Comparison of ENCODE assay signal across 8 cellular contexts in the genomic region with DNA sequence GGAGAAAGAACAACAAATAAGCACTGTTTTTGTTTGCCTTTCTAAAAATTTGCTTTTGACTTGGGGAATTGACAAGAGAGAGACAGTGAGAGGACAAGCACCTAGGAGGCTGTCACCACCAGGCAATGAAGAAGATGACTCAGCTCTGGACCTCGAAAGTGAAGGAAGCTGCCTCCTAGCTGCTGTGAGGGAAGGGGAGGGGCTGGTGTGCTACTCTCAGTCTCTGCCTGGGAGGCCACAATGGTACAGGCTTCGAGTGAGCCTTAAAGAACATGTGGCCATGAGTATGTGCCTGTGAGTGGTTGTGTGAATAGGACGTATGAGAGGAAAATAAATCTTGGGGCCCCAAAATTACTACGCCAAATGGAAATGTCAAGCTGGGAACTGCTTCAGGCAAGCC. TPM values are rescaled to one million over a fixed set of nuclear protein-coding genes. Genes with fewer than 3 reads are reported as not detected.
DNase-seq lines count a peak whose midpoint lies in the region; ATAC-seq, FAIRE-seq and TF ChIP-seq lines count a peak whose summit lies in the region.

No MANE protein-coding gene starts in this region.

- TF ChIP-seq POLR2A in NB4 (IDR thresholded peaks at IDR 0.05; ENCODE audit: extremely low read depth, insufficient read length): no peak

- H3K4me3 Mint-ChIP-seq in stimulated activated naive CD8-positive, alpha-beta T cell treated with anti-CD3 and anti-CD28 coated beads, Interleukin-15, amount 100 ng/mL, for 72 hours: no peak overlapping the region

- peak; percentile 85 for FAIRE-seq in bronchial epithelial cell (lab: Jason Lieb, UNC)

- no peak for TF ChIP-seq CTCF in NB4 (IDR thresholded peaks at IDR 0.05; ENCODE audit: low read depth, low read length)
- TF ChIP-seq CTCF in bronchial epithelial cell (IDR thresholded peaks at IDR 0.05; ENCODE audit: insufficient read depth, low read length, severe bottlenecking): peak; percentile 23

- intact Hi-C loops in posterior cingulate gyrus (cut with DNase I): no loop called here

- DNase-seq in stimulated activated CD4-positive, alpha-beta T cell treated with anti-CD3 and anti-CD28 coated beads, Interleukin-15, amount 100 ng/mL, for 24 hours: peak; percentile 30
- no peak for DNase-seq in stimulated activated CD4-positive, alpha-beta T cell treated with anti-CD3 and anti-CD28 coated beads, Interleukin-12 subunit alpha, Interleukin-12 subunit beta, amount 100 ng/mL, for 4 hours
- DNase-seq in NB4 (ENCODE audit: low read depth) (peak; percentile 70), bronchial epithelial cell (ENCODE audit: low read depth) (peak; percentile 61), posterior cingulate gyrus (no peak), amniotic stem cell (lab: John Stamatoyannopoulos, UW) (no peak)
- DNase-seq in stimulated activated naive CD8-positive, alpha-beta T cell treated with anti-CD3 and anti-CD28 coated beads, Interleukin-15, amount 100 ng/mL, for 72 hours: peak; percentile 7 to 28

- H3K36me3 ChIP-seq in bronchial epithelial cell (ENCODE audit: control insufficient read depth, insufficient read depth, low read length): no peaks in the 10 kb centered on the region

- ATAC-seq in HG02642 (IDR thresholded peaks at IDR 0.05; ENCODE audit: poor library complexity, unreplicated experiment): peak; percentile 100
- ATAC-seq in stimulated activated naive CD8-positive, alpha-beta T cell treated with anti-CD3 and anti-CD28 coated beads, Interleukin-15, amount 100 ng/mL, for 72 hours: peak; percentile 93

- no peaks in the 10 kb centered on the region for H3K27me3 ChIP-seq in bronchial epithelial cell (ENCODE audit: control insufficient read depth, insufficient read depth, low read length)

- no peaks in the 10 kb centered on the region for H3K27me3 Mint-ChIP-seq in stimulated activated naive CD8-positive, alpha-beta T cell treated with anti-CD3 and anti-CD28 coated beads, Interleukin-15, amount 100 ng/mL, for 72 hours

- H3K4me1 Mint-ChIP-seq in stimulated activated naive CD8-positive, alpha-beta T cell treated with anti-CD3 and anti-CD28 coated beads, Interleukin-15, amount 100 ng/mL, for 72 hours: peaks cover 11% of the 10 kb centered on the region

- H3K4me3 ChIP-seq in NB4 (ENCODE audit: low read depth, low read length) (no peak overlapping the region), bronchial epithelial cell (ENCODE audit: low read depth, low read length) (no peak overlapping the region)

- H3K27ac Mint-ChIP-seq in stimulated activated naive CD8-positive, alpha-beta T cell treated with anti-CD3 and anti-CD28 coated beads, Interleukin-15, amount 100 ng/mL, for 72 hours: peak overlapping the region; percentile 10 to 48

- H3K9me3 Mint-ChIP-seq in stimulated activated naive CD8-positive, alpha-beta T cell treated with anti-CD3 and anti-CD28 coated beads, Interleukin-15, amount 100 ng/mL, for 72 hours: no peaks in the 10 kb centered on the region

RNA-seq across cellular contexts. Expression of gene PLK2, which starts 7.1 kb away (rescaled TPM):
- total RNA-seq in bronchial epithelial cell: 146 and 259 TPM in 2 replicates

RNA-seq across cellular contexts. Expression of gene GAPT, which starts 24.3 kb away (rescaled TPM):
- total RNA-seq in bronchial epithelial cell: not detected in 2 replicates

Comparison
In these comparisons a context has a peak if more than half of its experiments do, and no peak if none do; other contexts are left out.
1. DNase-seq: peak in stimulated activated CD4-positive, alpha-beta T cell treated with anti-CD3 and anti-CD28 coated beads, Interleukin-15, amount 100 ng/mL, for 24 hours (single experiment), NB4 (single experiment), bronchial epithelial cell (single experiment) and stimulated activated naive CD8-positive, alpha-beta T cell treated with anti-CD3 and anti-CD28 coated beads, Interleukin-15, amount 100 ng/mL, for 72 hours (2 of 2); none in stimulated activated CD4-positive, alpha-beta T cell treated with anti-CD3 and anti-CD28 coated beads, Interleukin-12 subunit alpha, Interleukin-12 subunit beta, amount 100 ng/mL, for 4 hours (single experiment), posterior cingulate gyrus (0 of 10) and amniotic stem cell (single experiment).